Comparison of ENCODE assay signal across 13 cellular contexts in the genomic region with DNA sequence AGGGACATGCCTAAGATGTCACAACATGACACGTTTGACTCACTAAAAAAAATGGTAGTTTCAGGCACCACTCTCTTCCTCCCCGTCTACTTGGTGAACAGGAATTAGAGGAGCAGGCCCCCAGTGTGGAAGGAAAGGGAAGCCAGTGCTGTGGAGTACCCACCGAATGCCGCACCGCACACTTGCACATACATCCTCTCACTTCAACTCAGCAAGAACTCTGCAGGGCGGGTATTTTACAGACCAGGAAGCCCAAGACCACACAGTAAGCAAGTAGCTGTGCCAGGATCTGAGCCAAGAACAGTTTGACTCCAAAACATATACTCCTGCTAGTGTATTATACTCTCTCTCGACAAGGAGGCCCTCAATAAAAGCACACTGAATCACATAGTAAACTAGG.
DNase-seq lines count a peak whose midpoint lies in the region; ATAC-seq and TF ChIP-seq lines count a peak whose summit lies in the region.
"Had no signal": no experiment of that assay in that cellular context is flagged by ENCODE, and none has a peak within 500 bp of the region (broad histone marks: within the 10 kb centered on the region; RNA-seq: fewer than 3 reads in every experiment).

No MANE protein-coding gene starts in this region.

- peaks cover 66% of the 10 kb centered on the region for H3K4me1 Mint-ChIP-seq in activated T-helper 1 cell treated with anti-CD3 and anti-CD28 coated beads, Interleukin-12 subunit alpha, Interleukin-12 subunit beta, Interleukin-2, Interleukin-4 antibody, amounts not matched to agents 30 ng/mL and 10 ng/mL and 1 ng/mL, durations not matched to agents 14 hours and 24 hours and 36 hours (ENCODE audit: low read depth)

- H3K4me2 ChIP-seq in mammary epithelial cell (ENCODE audit: insufficient read depth, low read depth, low read length), result no peak overlapping the region

- in situ Hi-C loops in mammary epithelial cell (cut with MboI; ENCODE audit: low sequenced_read_pairs in 2 of 2), result no loop called here

- CTCF ChIA-PET in mammary epithelial cell (lab: Charles Lee; ENCODE audit: low non-redundant PET), result no interaction called here

- H3K4me3 ChIP-seq in right atrium auricular region (no peak overlapping the region), lung (no peak overlapping the region), uterus (no peak overlapping the region), mammary epithelial cell (replicated peaks in 1 of 3; ENCODE audit: insufficient read depth in 1 of 3, low read depth in 2 of 3, low read length in 3 of 3) (no peak overlapping the region)
- H3K4me3 ChIP-seq: gastrocnemius medialis had no signal

- 8 to 50% methylated on average over 7 of the region's 7 CpGs for WGBS in lung, 2 donors
- 90% methylated on average over 6 of the region's 7 CpGs for WGBS in mammary epithelial cell (ENCODE audit: low coverage, missing lambda C conversion rate)

- no peaks in the 10 kb centered on the region for H3K27me3 ChIP-seq in right atrium auricular region
- no peaks in the 10 kb centered on the region for H3K27me3 ChIP-seq in lung (ENCODE audit: control insufficient read depth, insufficient read depth)
- no peaks in the 10 kb centered on the region for H3K27me3 ChIP-seq in uterus
- no peaks in the 10 kb centered on the region for H3K27me3 ChIP-seq in mammary epithelial cell (ENCODE audit: insufficient read depth, low read length)
- H3K27me3 ChIP-seq: gastrocnemius medialis had no signal

- H2AFZ ChIP-seq in mammary epithelial cell (ENCODE audit: low read depth, low read length), result no peak overlapping the region

- TF ChIP-seq POLR2A in uterus (IDR thresholded peaks at IDR 0.05), result no peak

- no TSS peak for BruUV-seq in mammary epithelial cell (replicated peaks; lab: Mats Ljungman, UMichigan)

- no peaks in the 10 kb centered on the region for H3K9me3 Mint-ChIP-seq in activated T-helper 1 cell treated with anti-CD3 and anti-CD28 coated beads, Interleukin-12 subunit alpha, Interleukin-12 subunit beta, Interleukin-2, Interleukin-4 antibody, amounts not matched to agents 30 ng/mL and 10 ng/mL and 1 ng/mL, durations not matched to agents 14 hours and 24 hours and 36 hours

- H3K27ac ChIP-seq in right atrium auricular region, result no peak overlapping the region
- H3K27ac ChIP-seq in lung (ENCODE audit: low read depth in 1 of 2, low read length in 1 of 2), result peak overlapping the region in 1 of 2 donors; percentile 23
- peak overlapping the region; percentile 0 to 93 for H3K27ac ChIP-seq in uterus
- no peak overlapping the region for H3K27ac ChIP-seq in mammary epithelial cell (ENCODE audit: insufficient read depth, low read depth, low read length)
- H3K27ac ChIP-seq: gastrocnemius medialis had no signal

- H3K27ac Mint-ChIP-seq in activated T-helper 1 cell treated with anti-CD3 and anti-CD28 coated beads, Interleukin-12 subunit alpha, Interleukin-12 subunit beta, Interleukin-2, Interleukin-4 antibody, amounts not matched to agents 30 ng/mL and 10 ng/mL and 1 ng/mL, durations not matched to agents 14 hours and 24 hours and 36 hours, result peak overlapping the region; percentile 27
- H3K27ac Mint-ChIP-seq: type B pancreatic cell had no signal

- no peaks in the 10 kb centered on the region for H3K79me2 ChIP-seq in mammary epithelial cell (ENCODE audit: insufficient read depth, low read length)

- DNase-seq in Right ventricle myocardium superior (no peak), right atrium auricular region (ENCODE audit: low spot score) (no peak), lung (ENCODE audit: low spot score) (no peak), uterus (peak in 1 of 2 donors; percentile 50), NCI-H2171 (lab: John Stamatoyannopoulos, UW) (no peak), mammary epithelial cell (no peak)
- DNase-seq in activated T-helper 1 cell treated with anti-CD3 and anti-CD28 coated beads, Interleukin-12 subunit alpha, Interleukin-12 subunit beta, Interleukin-2, Interleukin-4 antibody, amounts not matched to agents 30 ng/mL and 10 ng/mL and 1 ng/mL, durations not matched to agents 14 hours and 24 hours and 36 hours (ENCODE audit: low spot score), result no peak
- DNase-seq: dermis blood vessel endothelial cell, gastrocnemius medialis, left cardiac atrium, NCI-H146 had no signal

- intact Hi-C loops in Right ventricle myocardium superior (cut with DNase I) (no loop called here), uterus (cut with DNase I; ENCODE audit: low total_unique reads) (loop anchor here (10.0 kb wide), 1 partner anchor 65 kb away; the partner anchor contains the start of gene BCL2), mammary epithelial cell (cut with micrococcal nuclease) (no loop called here)
- intact Hi-C loops in activated T-helper 1 cell treated with anti-CD3 and anti-CD28 coated beads, Interleukin-12 subunit alpha, Interleukin-12 subunit beta, Interleukin-2, Interleukin-4 antibody, amounts not matched to agents 30 ng/mL and 10 ng/mL and 1 ng/mL, durations not matched to agents 14 hours and 24 hours and 36 hours (cut with micrococcal nuclease), result loop anchor here (5.0 kb wide), 2 partner anchors 32 to 47 kb away; no protein-coding TSS in a partner anchor

- H3K4me3 Mint-ChIP-seq in activated T-helper 1 cell treated with anti-CD3 and anti-CD28 coated beads, Interleukin-12 subunit alpha, Interleukin-12 subunit beta, Interleukin-2, Interleukin-4 antibody, amounts not matched to agents 30 ng/mL and 10 ng/mL and 1 ng/mL, durations not matched to agents 14 hours and 24 hours and 36 hours, result no peak overlapping the region
- H3K4me3 Mint-ChIP-seq: type B pancreatic cell had no signal

- no peaks in the 10 kb centered on the region for H4K20me1 ChIP-seq in mammary epithelial cell (ENCODE audit: insufficient read depth, low read length)

- H3K9me3 ChIP-seq in right atrium auricular region (no peaks in the 10 kb centered on the region), lung (ENCODE audit: control insufficient read depth in 2 of 2, insufficient read depth in 1 of 2, low read length in 1 of 2) (no peaks in the 10 kb centered on the region), uterus (no peaks in the 10 kb centered on the region), mammary epithelial cell (replicated peaks; ENCODE audit: insufficient read depth, low read length) (no peaks in the 10 kb centered on the region)
- H3K9me3 ChIP-seq: gastrocnemius medialis had no signal

- TF ChIP-seq CTCF in right atrium auricular region (IDR thresholded peaks at IDR 0.05), result no peak
- no peak for TF ChIP-seq CTCF in lung (IDR thresholded peaks at IDR 0.05; ENCODE audit: control extremely low read depth, extremely low read depth)
- no peak for TF ChIP-seq CTCF in uterus (IDR thresholded peaks at IDR 0.05)
- no peak for TF ChIP-seq CTCF in mammary epithelial cell (conservative IDR thresholded peaks at IDR 0.05 in 1 of 2, IDR thresholded peaks at IDR 0.05 in 1 of 2; ENCODE audit: extremely low read depth in 1 of 2, insufficient read depth in 1 of 2, low read depth in 1 of 2, low read length in 2 of 2)

- no peak overlapping the region for H3K9ac ChIP-seq in mammary epithelial cell (ENCODE audit: insufficient read depth, low read length)

- no peaks in the 10 kb centered on the region for H3K4me1 ChIP-seq in right atrium auricular region
- peaks cover 0 to 3% of the 10 kb centered on the region in 2 donors for H3K4me1 ChIP-seq in lung (ENCODE audit: control insufficient read depth in 2 of 2, insufficient read depth in 2 of 2, low read length in 2 of 2)
- H3K4me1 ChIP-seq in uterus, result peaks cover 4 to 10% of the 10 kb centered on the region in 2 donors
- H3K4me1 ChIP-seq in mammary epithelial cell (ENCODE audit: insufficient read depth, low read length), result peaks cover 12% of the 10 kb centered on the region

- H3K36me3 ChIP-seq in right atrium auricular region (no peaks in the 10 kb centered on the region), lung (ENCODE audit: control insufficient read depth in 2 of 2, insufficient read depth in 2 of 2, low read length in 2 of 2) (no peaks in the 10 kb centered on the region), uterus (no peaks in the 10 kb centered on the region), mammary epithelial cell (ENCODE audit: insufficient read depth, low read length) (no peaks in the 10 kb centered on the region)
- H3K36me3 ChIP-seq: gastrocnemius medialis had no signal

- peaks cover 47% of the 10 kb centered on the region for H3K36me3 Mint-ChIP-seq in activated T-helper 1 cell treated with anti-CD3 and anti-CD28 coated beads, Interleukin-12 subunit alpha, Interleukin-12 subunit beta, Interleukin-2, Interleukin-4 antibody, amounts not matched to agents 30 ng/mL and 10 ng/mL and 1 ng/mL, durations not matched to agents 14 hours and 24 hours and 36 hours (ENCODE audit: low read depth)

- H3K27me3 Mint-ChIP-seq in activated T-helper 1 cell treated with anti-CD3 and anti-CD28 coated beads, Interleukin-12 subunit alpha, Interleukin-12 subunit beta, Interleukin-2, Interleukin-4 antibody, amounts not matched to agents 30 ng/mL and 10 ng/mL and 1 ng/mL, durations not matched to agents 14 hours and 24 hours and 36 hours (ENCODE audit: insufficient read depth), result no peaks in the 10 kb centered on the region
- H3K27me3 Mint-ChIP-seq: type B pancreatic cell had no signal

- peak; percentile 58 for ATAC-seq in Right ventricle myocardium superior (ENCODE audit: poor library complexity)
- peak; percentile 21 for ATAC-seq in lung (ENCODE audit: insufficient read depth, low FRiP score)
- ATAC-seq in GM18519 (IDR thresholded peaks at IDR 0.05; ENCODE audit: low FRiP score, unreplicated experiment), result no peak
- ATAC-seq: gastrocnemius medialis had no signal

- dilution Hi-C loops in mammary epithelial cell (cut with HindIII; ENCODE audit: low sequenced_read_pairs), result no loop called here

Comparison
In these comparisons a context has a peak if more than half of its experiments do, and no peak if none do; other contexts are left out.
1. H3K27ac ChIP-seq: peak in uterus (2 of 2); none in right atrium auricular region (0 of 2) and mammary epithelial cell (single experiment).
2. intact Hi-C loops: an anchor here in activated T-helper 1 cell treated with anti-CD3 and anti-CD28 coated beads, Interleukin-12 subunit alpha, Interleukin-12 subunit beta, Interleukin-2, Interleukin-4 antibody, amounts not matched to agents 30 ng/mL and 10 ng/mL and 1 ng/mL, durations not matched to agents 14 hours and 24 hours and 36 hours (5.0 kb wide) and uterus (10.0 kb wide); none called in Right ventricle myocardium superior and mammary epithelial cell.